In genomic region chr9:127828262-127829031, GRCh38 we compare ENCODE assay signal across 1 cellular context.
A peak's percentile ranks its signal among the peaks of the same experiment; 100 is the strongest.
TF ChIP-seq lines count a peak whose summit lies in the region.

No MANE protein-coding gene starts in this region.

TF ChIP-seq in H1, 55 proteins besides CTCF, POLR2A, EP300 and RAD21:
- TF ChIP-seq TBP (IDR thresholded peaks at IDR 0.05; ENCODE audit: low read depth, low read length): peak; percentile 85; the same call in 1 of the 2 replicates
- TF ChIP-seq POU5F1 (IDR thresholded peaks at IDR 0.05; ENCODE audit: low read depth, low read length): no peak
- TF ChIP-seq CREB1 (IDR thresholded peaks at IDR 0.05): 0 out of 2 replicates have a peak, but pooled peaks have one; percentile 11
- TF ChIP-seq ASH2L (IDR thresholded peaks at IDR 0.05; ENCODE audit: low read length): peak; percentile 32
- peak; percentile 78; the same call in 1 of the 2 replicates for TF ChIP-seq POLR2AphosphoS5 (IDR thresholded peaks at IDR 0.05; ENCODE audit: low read depth, low read length)
- TF ChIP-seq TAF1 (IDR thresholded peaks at IDR 0.05; ENCODE audit: low read depth, low read length): peak; percentile 91
- TF ChIP-seq MAFK (IDR thresholded peaks at IDR 0.05; ENCODE audit: low read depth, low read length): no peak
- TF ChIP-seq RBBP5 (IDR thresholded peaks at IDR 0.05; ENCODE audit: borderline replicate concordance, low read depth, low read length): peak; percentile 86; the same call in 1 of the 2 replicates
- peak; percentile 84 for TF ChIP-seq TAF7 (optimal IDR thresholded peaks at IDR 0.05; ENCODE audit: borderline replicate concordance, low read depth, low read length)
- peak; percentile 47 for TF ChIP-seq KDM4A (IDR thresholded peaks at IDR 0.05; ENCODE audit: low read depth, low read length, severe bottlenecking)
- no peak for TF ChIP-seq ZNF274 (IDR thresholded peaks at IDR 0.05; ENCODE audit: borderline replicate concordance, extremely low read depth, low read length)
- TF ChIP-seq GABPA (IDR thresholded peaks at IDR 0.05; ENCODE audit: borderline replicate concordance, insufficient read depth, low read length): peak; percentile 51; the same call in 1 of the 2 replicates
